Comparison of ENCODE assay signal across 8 cellular contexts in genomic region chr1:40161888-40162397, GRCh38. TPM values are rescaled to one million over a fixed set of nuclear protein-coding genes. Genes with fewer than 3 reads are reported as not detected.
DNase-seq lines count a peak whose midpoint lies in the region; FAIRE-seq and TF ChIP-seq lines count a peak whose summit lies in the region.

No MANE protein-coding gene starts in this region.

- no peak for FAIRE-seq in small intestine (lab: Jason Lieb, UNC)

- WGBS in small intestine, 3 donors = 0 to 1% (median 0%) methylated on average over 16 of the region's 16 CpGs

- no peaks in the 10 kb centered on the region for H3K9me2 ChIP-seq in OCI-LY1 (ENCODE audit: low read depth, low read length)

- peaks cover 42% of the 10 kb centered on the region for H3K4me1 ChIP-seq in OCI-LY1 (ENCODE audit: insufficient read depth, low read length, severe bottlenecking)
- peaks cover 3 to 4% of the 10 kb centered on the region in 2 donors for H3K4me1 ChIP-seq in small intestine (ENCODE audit: control insufficient read depth in 2 of 2, insufficient read depth in 1 of 2, low read depth in 1 of 2, low read length in 1 of 2)

- no peaks in the 10 kb centered on the region for H3F3A ChIP-seq in OCI-LY1 (ENCODE audit: insufficient read depth, low read length)

- H3K27ac ChIP-seq in OCI-LY1 (ENCODE audit: low read depth, low read length, poor library complexity, severe bottlenecking) (peak overlapping the region; percentile 60), small intestine (ENCODE audit: low read depth in 1 of 2, low read length in 1 of 2) (peak overlapping the region; percentile 75 to 93)

- in situ Hi-C loops in KBM-7 (cut with MboI; ENCODE audit: low pct_unique_long_range_greater_than_20kb, low sequenced_read_pairs) = no loop called here

- H3K4me3 ChIP-seq in OCI-LY1 (ENCODE audit: low read depth, low read length, poor library complexity, severe bottlenecking) (peak overlapping the region; percentile 84), foreskin fibroblast (ENCODE audit: low read depth in 1 of 2, low read length in 2 of 2) (peak overlapping the region; percentile 73 to 91), small intestine (ENCODE audit: low read depth in 1 of 2, low read length in 2 of 2) (peak overlapping the region; percentile 83 to 98)

- H4K20me1 ChIP-seq in OCI-LY1 (ENCODE audit: insufficient read depth, low read length) = 0 out of 2 replicates have a peak, but pooled peaks cover 2% of the 10 kb centered on the region

- H3K36me3 ChIP-seq in OCI-LY1 (ENCODE audit: insufficient read depth, low read length) = no peaks in the 10 kb centered on the region; the same call in 1 of the 2 replicates
- H3K36me3 ChIP-seq in small intestine (ENCODE audit: control insufficient read depth in 2 of 2, insufficient read depth in 2 of 2, low read length in 2 of 2) = no peaks in the 10 kb centered on the region

- H3K79me2 ChIP-seq in OCI-LY1 (ENCODE audit: insufficient read depth, low read length) = peaks cover 55% of the 10 kb centered on the region

- DNase-seq in DMS79 treated with DMSO at 0.1 percent for 48 hours (lab: John Stamatoyannopoulos, UW) (peak; percentile 12), DMS79 (lab: John Stamatoyannopoulos, UW) (no peak), foreskin fibroblast (no peak), small intestine (peak; percentile 40), SW480 (ENCODE audit: low spot score) (no peak), KBM-7 (no peak), cerebellar nuclear complex (lab: John Stamatoyannopoulos, UW) (no peak)

- H3K9me3 ChIP-seq in OCI-LY1 (ENCODE audit: low read length) (no peaks in the 10 kb centered on the region), small intestine (ENCODE audit: control insufficient read depth, low read depth) (no peaks in the 10 kb centered on the region)

- peak overlapping the region; percentile 88 for H3K9ac ChIP-seq in OCI-LY1 (ENCODE audit: low read length)

- H3K27me3 ChIP-seq in OCI-LY1 (ENCODE audit: insufficient read depth, low read length) (no peaks in the 10 kb centered on the region), small intestine (ENCODE audit: control insufficient read depth in 2 of 2, insufficient read depth in 2 of 2, low read length in 2 of 2) (no peaks in the 10 kb centered on the region)

- 0 out of 2 replicates have a peak, but pooled peaks have one; percentile 9 for TF ChIP-seq CTCF in OCI-LY1 (IDR thresholded peaks at IDR 0.05; ENCODE audit: low read length)
- TF ChIP-seq CTCF in foreskin fibroblast (IDR thresholded peaks at IDR 0.05; ENCODE audit: low read depth, low read length) = no peak

- H3K4me2 ChIP-seq in OCI-LY1 (ENCODE audit: low read length) = peak overlapping the region; percentile 82

- H2AFZ ChIP-seq in OCI-LY1 (ENCODE audit: low read length) = no peak overlapping the region

RNA-seq across cellular contexts. Expression of gene RLF, which starts 0.8 kb away (rescaled TPM):
- polyA plus RNA-seq in small intestine = 1 to 10 TPM; 3.2 to 4.5 (median 3.8) TPM

Comparison
In these comparisons a context has a peak if more than half of its experiments do, and no peak if none do; other contexts are left out.
1. DNase-seq: peak in DMS79 treated with DMSO at 0.1 percent for 48 hours (single experiment) and small intestine (single experiment); none in DMS79 (single experiment), foreskin fibroblast (0 of 2), SW480 (single experiment), KBM-7 (single experiment) and cerebellar nuclear complex (0 of 2).
2. Peak in every context shown above with its lines, with median percentiles within 50 percentile points of each other: H3K4me3 ChIP-seq.